Comparison of ENCODE assay signal across 17 cellular contexts in the genomic region with DNA sequence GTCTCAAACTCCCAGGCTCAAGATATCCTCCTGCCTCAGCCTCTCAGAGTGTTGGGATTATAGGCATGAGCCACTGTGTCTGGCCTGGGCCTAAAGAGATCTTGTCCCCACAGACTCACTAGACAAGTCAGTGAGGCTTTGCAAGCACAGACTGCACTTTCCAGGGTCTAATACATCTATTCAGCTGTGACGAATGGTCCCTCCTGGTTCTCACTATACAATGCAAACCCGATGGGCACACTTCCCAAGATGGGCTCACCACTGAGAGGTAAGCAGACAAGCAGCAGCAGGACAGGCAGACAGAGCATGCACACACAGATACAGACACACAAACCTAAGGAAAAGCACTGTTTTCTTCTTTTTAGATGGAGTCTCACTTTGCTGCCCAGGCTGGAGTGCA. TPM values are rescaled to one million over a fixed set of nuclear protein-coding genes. Genes with fewer than 3 reads are reported as not detected.
DNase-seq lines count a peak whose midpoint lies in the region; ATAC-seq and TF ChIP-seq lines count a peak whose summit lies in the region.
"Had no signal": no experiment of that assay in that cellular context is flagged by ENCODE, and none has a peak within 500 bp of the region (broad histone marks: within the 10 kb centered on the region; RNA-seq: fewer than 3 reads in every experiment).

No MANE protein-coding gene starts in this region.

- peaks cover 81% of the 10 kb centered on the region for H4K20me1 ChIP-seq in hepatocyte (ENCODE audit: insufficient read depth, poor library complexity, severe bottlenecking)

- no peaks in the 10 kb centered on the region for H3K9me2 ChIP-seq in hepatocyte (replicated peaks; ENCODE audit: insufficient read depth)

- peaks cover 37% of the 10 kb centered on the region for H3K4me1 ChIP-seq in psoas muscle
- no peaks in the 10 kb centered on the region for H3K4me1 ChIP-seq in hepatocyte (ENCODE audit: insufficient read depth)

- no peak overlapping the region for H3K4me3 Mint-ChIP-seq in activated naive CD8-positive, alpha-beta T cell treated with anti-CD3 and anti-CD28 coated beads, Interleukin-2, amount 10 ng/mL, durations not matched to agents 7 days and 5 days
- H3K4me3 Mint-ChIP-seq in activated naive CD8-positive, alpha-beta T cell treated with anti-CD3 and anti-CD28 coated beads, Interleukin-2, amount 50 U/mL, for 24 hours = no peak overlapping the region
- no peak overlapping the region for H3K4me3 Mint-ChIP-seq in WTC11
- H3K4me3 Mint-ChIP-seq: CD14-positive monocyte had no signal

- POLR2A ChIA-PET in activated naive CD8-positive, alpha-beta T cell treated with anti-CD3 and anti-CD28 coated beads, Interleukin-2, amount 10 ng/mL, durations not matched to agents 7 days and 5 days (lab: Charles Lee) = interaction anchor here (2.7 kb wide), 1 partner anchor 9 kb away, joined by 10 read pairs; a partner anchor contains a TSS
- POLR2A ChIA-PET in WTC11 (lab: Charles Lee) = no interaction called here

- no peak for ATAC-seq in activated naive CD8-positive, alpha-beta T cell treated with anti-CD3 and anti-CD28 coated beads, Interleukin-2, amount 10 ng/mL, durations not matched to agents 7 days and 5 days (ENCODE audit: low read depth)
- no peak for ATAC-seq in activated naive CD8-positive, alpha-beta T cell treated with anti-CD3 and anti-CD28 coated beads, Interleukin-2, amount 50 U/mL, for 24 hours
- ATAC-seq in WTC11 = no peak
- no peak for ATAC-seq in psoas muscle

- no peak for DNase-seq in activated naive CD8-positive, alpha-beta T cell treated with anti-CD3 and anti-CD28 coated beads, Interleukin-2, amount 10 ng/mL, durations not matched to agents 7 days and 5 days
- no peak for DNase-seq in activated naive CD8-positive, alpha-beta T cell treated with anti-CD3 and anti-CD28 coated beads, Interleukin-2, amount 50 U/mL, for 24 hours
- no peak for DNase-seq in WTC11 (ENCODE audit: low spot score)
- no peak for DNase-seq in psoas muscle
- DNase-seq in hepatocyte (ENCODE audit: low spot score) = no peak
- no peak for DNase-seq in DMS79 treated with DMSO at 0.1 percent for 48 hours (lab: John Stamatoyannopoulos, UW)
- DNase-seq in retina = no peak
- DNase-seq: 8988T; Calu3; CD4-positive, alpha-beta memory T cell; HCEC 1CT had no signal

- WGBS in psoas muscle, 3 donors = 77 to 80% (median 78%) methylated on average over 2 of the region's 2 CpGs
- 96% methylated on average over 2 of the region's 2 CpGs for WGBS in hepatocyte (ENCODE audit: low lambda C conversion rate, missing lambda C conversion rate)

- H3K9me3 ChIP-seq in psoas muscle = no peaks in the 10 kb centered on the region
- H3K9me3 ChIP-seq in hepatocyte (ENCODE audit: low read depth) = no peaks in the 10 kb centered on the region
- H3K9me3 ChIP-seq: BLaER1 had no signal

- intact Hi-C loops in psoas muscle (cut with DNase I) = no loop called here

- H3K27ac Mint-ChIP-seq in activated naive CD8-positive, alpha-beta T cell treated with anti-CD3 and anti-CD28 coated beads, Interleukin-2, amount 10 ng/mL, durations not matched to agents 7 days and 5 days = peak overlapping the region; percentile 56
- H3K27ac Mint-ChIP-seq in activated naive CD8-positive, alpha-beta T cell treated with anti-CD3 and anti-CD28 coated beads, Interleukin-2, amount 50 U/mL, for 24 hours = no peak overlapping the region
- H3K27ac Mint-ChIP-seq in WTC11 = peak overlapping the region; percentile 20; the same call in 1 of the 2 replicates

- no peaks in the 10 kb centered on the region for H3K36me3 Mint-ChIP-seq in activated naive CD8-positive, alpha-beta T cell treated with anti-CD3 and anti-CD28 coated beads, Interleukin-2, amount 10 ng/mL, durations not matched to agents 7 days and 5 days
- peaks cover 8% of the 10 kb centered on the region for H3K36me3 Mint-ChIP-seq in activated naive CD8-positive, alpha-beta T cell treated with anti-CD3 and anti-CD28 coated beads, Interleukin-2, amount 50 U/mL, for 24 hours (ENCODE audit: low read depth)
- no peaks in the 10 kb centered on the region for H3K36me3 Mint-ChIP-seq in WTC11

- no peaks in the 10 kb centered on the region for H3K27me3 Mint-ChIP-seq in activated naive CD8-positive, alpha-beta T cell treated with anti-CD3 and anti-CD28 coated beads, Interleukin-2, amount 10 ng/mL, durations not matched to agents 7 days and 5 days
- H3K27me3 Mint-ChIP-seq in activated naive CD8-positive, alpha-beta T cell treated with anti-CD3 and anti-CD28 coated beads, Interleukin-2, amount 50 U/mL, for 24 hours = no peaks in the 10 kb centered on the region
- no peaks in the 10 kb centered on the region for H3K27me3 Mint-ChIP-seq in WTC11 (ENCODE audit: low read depth)
- H3K27me3 Mint-ChIP-seq: CD4-positive, alpha-beta memory T cell had no signal

- H3K4me1 Mint-ChIP-seq in activated naive CD8-positive, alpha-beta T cell treated with anti-CD3 and anti-CD28 coated beads, Interleukin-2, amount 10 ng/mL, durations not matched to agents 7 days and 5 days = peaks cover 6% of the 10 kb centered on the region
- H3K4me1 Mint-ChIP-seq in activated naive CD8-positive, alpha-beta T cell treated with anti-CD3 and anti-CD28 coated beads, Interleukin-2, amount 50 U/mL, for 24 hours = peaks cover 51% of the 10 kb centered on the region
- H3K4me1 Mint-ChIP-seq in WTC11 = peaks cover 22% of the 10 kb centered on the region

- H3K27ac ChIP-seq in psoas muscle (peak overlapping the region; percentile 28), hepatocyte (no peak overlapping the region)
- H3K27ac ChIP-seq: BLaER1, HL-60 had no signal

- H3K79me2 ChIP-seq in hepatocyte = peaks cover 100% of the 10 kb centered on the region

- H3K4me2 ChIP-seq in hepatocyte = no peak overlapping the region
- H3K4me2 ChIP-seq: BLaER1 had no signal

- CTCF ChIA-PET in WTC11 (lab: Charles Lee) = interaction anchor here (1.0 to 3.6 kb wide), 4 partner anchors 8 to 151 kb away, joined by 3 to 20 read pairs (median 12); a partner anchor contains a TSS

- no peak overlapping the region for H2AFZ ChIP-seq in hepatocyte

- TF ChIP-seq CTCF in WTC11 (IDR thresholded peaks at IDR 0.05) (no peak), psoas muscle (IDR thresholded peaks at IDR 0.05) (no peak), hepatocyte (IDR thresholded peaks at IDR 0.05; ENCODE audit: poor library complexity) (no peak)

- H3K9me3 Mint-ChIP-seq in activated naive CD8-positive, alpha-beta T cell treated with anti-CD3 and anti-CD28 coated beads, Interleukin-2, amount 10 ng/mL, durations not matched to agents 7 days and 5 days = no peaks in the 10 kb centered on the region
- no peaks in the 10 kb centered on the region for H3K9me3 Mint-ChIP-seq in activated naive CD8-positive, alpha-beta T cell treated with anti-CD3 and anti-CD28 coated beads, Interleukin-2, amount 50 U/mL, for 24 hours
- H3K9me3 Mint-ChIP-seq in WTC11 = no peaks in the 10 kb centered on the region
- H3K9me3 Mint-ChIP-seq: CD14-positive monocyte; CD4-positive, alpha-beta memory T cell had no signal

- no peaks in the 10 kb centered on the region for H3K27me3 ChIP-seq in psoas muscle (ENCODE audit: insufficient read depth in 3 of 3, low read length in 2 of 3)
- no peaks in the 10 kb centered on the region for H3K27me3 ChIP-seq in hepatocyte
- H3K27me3 ChIP-seq: BLaER1 had no signal

- peaks cover 0 to 19% of the 10 kb centered on the region in 2 donors for H3K36me3 ChIP-seq in psoas muscle (ENCODE audit: insufficient read depth in 1 of 2, low read depth in 1 of 2)
- no peaks in the 10 kb centered on the region for H3K36me3 ChIP-seq in hepatocyte (replicated peaks; ENCODE audit: insufficient read depth, low read depth)

- H3K4me3 ChIP-seq in psoas muscle (no peak overlapping the region), hepatocyte (no peak overlapping the region)
- H3K4me3 ChIP-seq: BLaER1 had no signal

TF ChIP-seq in WTC11, 78 proteins besides CTCF, POLR2A, EP300 and RAD21 (continues in another document):
- TF ChIP-seq SMAD4 (CRISPR knock-in tag; IDR thresholded peaks at IDR 0.05) (no peak), CBFB (CRISPR knock-in tag; IDR thresholded peaks at IDR 0.05; ENCODE audit: low read depth) (no peak), ESRRA (CRISPR knock-in tag; IDR thresholded peaks at IDR 0.05; ENCODE audit: borderline replicate concordance) (no peak), EMX1 (CRISPR knock-in tag; IDR thresholded peaks at IDR 0.05) (no peak)
- TF ChIP-seq, protein P1, sequence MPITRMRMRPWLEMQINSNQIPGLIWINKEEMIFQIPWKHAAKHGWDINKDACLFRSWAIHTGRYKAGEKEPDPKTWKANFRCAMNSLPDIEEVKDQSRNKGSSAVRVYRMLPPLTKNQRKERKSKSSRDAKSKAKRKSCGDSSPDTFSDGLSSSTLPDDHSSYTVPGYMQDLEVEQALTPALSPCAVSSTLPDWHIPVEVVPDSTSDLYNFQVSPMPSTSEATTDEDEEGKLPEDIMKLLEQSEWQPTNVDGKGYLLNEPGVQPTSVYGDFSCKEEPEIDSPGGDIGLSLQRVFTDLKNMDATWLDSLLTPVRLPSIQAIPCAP (CRISPR knock-in tag; IDR thresholded peaks at IDR 0.05) = no peak
- TF ChIP-seq, protein P2, sequence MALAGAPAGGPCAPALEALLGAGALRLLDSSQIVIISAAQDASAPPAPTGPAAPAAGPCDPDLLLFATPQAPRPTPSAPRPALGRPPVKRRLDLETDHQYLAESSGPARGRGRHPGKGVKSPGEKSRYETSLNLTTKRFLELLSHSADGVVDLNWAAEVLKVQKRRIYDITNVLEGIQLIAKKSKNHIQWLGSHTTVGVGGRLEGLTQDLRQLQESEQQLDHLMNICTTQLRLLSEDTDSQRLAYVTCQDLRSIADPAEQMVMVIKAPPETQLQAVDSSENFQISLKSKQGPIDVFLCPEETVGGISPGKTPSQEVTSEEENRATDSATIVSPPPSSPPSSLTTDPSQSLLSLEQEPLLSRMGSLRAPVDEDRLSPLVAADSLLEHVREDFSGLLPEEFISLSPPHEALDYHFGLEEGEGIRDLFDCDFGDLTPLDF (CRISPR knock-in tag; IDR thresholded peaks at IDR 0.05) = no peak

RNA-seq across cellular contexts. Expression of a gene that starts 8.8 kb away (rescaled TPM):
- 10 to 100 TPM; 73.2 to 85.4 TPM for total RNA-seq in activated naive CD8-positive, alpha-beta T cell treated with anti-CD3 and anti-CD28 coated beads, Interleukin-2, amount 10 ng/mL, durations not matched to agents 7 days and 5 days
- total RNA-seq in WTC11 (2021) (45.1 to 47.4 TPM (median 46.9 TPM) in 3 replicates), psoas muscle (10 to 100 TPM; 27.0 to 31.8 (median 29.1) TPM), hepatocyte (76.8 and 82.9 TPM in 2 replicates)
- polyA plus RNA-seq in psoas muscle (10 to 100 TPM; 18.6 to 30.9 (median 20.1) TPM), hepatocyte (61.5 and 65.9 TPM in 2 replicates)

RNA-seq across cellular contexts. Expression of a gene that starts 37.1 kb away (rescaled TPM):
- total RNA-seq in activated naive CD8-positive, alpha-beta T cell treated with anti-CD3 and anti-CD28 coated beads, Interleukin-2, amount 10 ng/mL, durations not matched to agents 7 days and 5 days = 10 to 100 TPM; 10.7 to 12.5 TPM
- 48.6 to 58.1 TPM (median 53.4 TPM) in 3 replicates for total RNA-seq in WTC11 (2021)
- 10 to 100 TPM; 12.4 to 24.4 (median 21.2) TPM for total RNA-seq in psoas muscle
- polyA plus RNA-seq in psoas muscle = 10 to 100 TPM; 11.7 to 39.3 (median 12.0) TPM
- 24.9 and 26.7 TPM in 2 replicates for total RNA-seq in hepatocyte
- polyA plus RNA-seq in hepatocyte = 14.3 and 20.1 TPM in 2 replicates

RNA-seq across cellular contexts. Expression of a gene that starts 37.2 kb away (rescaled TPM):
- total RNA-seq in activated naive CD8-positive, alpha-beta T cell treated with anti-CD3 and anti-CD28 coated beads, Interleukin-2, amount 10 ng/mL, durations not matched to agents 7 days and 5 days = not detected
- 0.09 to 0.62 TPM (median 0.20 TPM) in 3 replicates for total RNA-seq in WTC11 (2021)
- not detected for total RNA-seq in psoas muscle
- polyA plus RNA-seq in psoas muscle = under 1 TPM; 0.17 to 0.44 (median 0.17) TPM
- 0.13 and 0.16 TPM in 2 replicates for total RNA-seq in hepatocyte
- 0.12 and 0.31 TPM in 2 replicates for polyA plus RNA-seq in hepatocyte
- total RNA-seq: A673, Calu3, HT1080 had no signal
- polyA plus RNA-seq: AG04450 had no signal
